In the genomic region with DNA sequence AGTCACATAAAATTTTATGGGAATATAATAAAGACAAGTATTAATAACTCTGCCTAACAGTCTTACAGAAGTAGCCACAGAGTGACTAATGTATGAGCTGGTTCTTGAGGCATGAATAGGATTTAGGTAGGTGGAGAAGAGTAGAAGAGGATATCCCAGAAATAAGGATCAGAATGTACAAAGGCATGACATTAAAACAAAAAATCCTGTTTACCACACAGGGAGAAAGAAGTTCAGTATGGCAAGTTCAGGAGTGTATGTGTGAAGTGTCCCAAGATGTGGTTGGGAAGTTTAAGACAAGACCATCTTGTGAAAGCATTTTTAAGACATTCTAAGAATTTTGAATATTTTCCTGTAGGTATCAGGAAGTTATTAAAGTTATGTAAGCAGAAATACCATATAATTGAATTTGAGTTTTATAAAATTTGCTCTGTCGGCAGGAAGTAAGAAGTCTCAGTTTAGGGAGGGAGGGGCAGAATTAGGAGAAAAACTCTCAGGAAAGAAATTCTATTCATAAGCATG, we compare ENCODE assay signal across 11 cellular contexts.
DNase-seq lines count a peak whose midpoint lies in the region; ATAC-seq and TF ChIP-seq lines count a peak whose summit lies in the region.
"Had no signal": no experiment of that assay in that cellular context is flagged by ENCODE, and none has a peak within 500 bp of the region (broad histone marks: within the 10 kb centered on the region; RNA-seq: fewer than 3 reads in every experiment).

No MANE protein-coding gene starts in this region.

- peaks cover 2% of the 10 kb centered on the region for H3K36me3 Mint-ChIP-seq in chondrocyte (ENCODE audit: low read depth)
- H3K36me3 Mint-ChIP-seq: natural killer cell had no signal

- no peak for ATAC-seq in HG03442 (IDR thresholded peaks at IDR 0.05; ENCODE audit: unreplicated experiment)
- ATAC-seq in HG03039 (IDR thresholded peaks at IDR 0.05; ENCODE audit: unreplicated experiment) = no peak
- ATAC-seq: activated naive CD8-positive, alpha-beta T cell treated with anti-CD3 and anti-CD28 coated beads, Interleukin-2, amount 50 U/mL, for 24 hours; natural killer cell had no signal

- H3K4me1 Mint-ChIP-seq in chondrocyte (ENCODE audit: low read depth) = peaks cover 52% of the 10 kb centered on the region
- H3K4me1 Mint-ChIP-seq: activated naive CD8-positive, alpha-beta T cell treated with anti-CD3 and anti-CD28 coated beads, Interleukin-2, amount 50 U/mL, for 24 hours; natural killer cell had no signal

- H3K27ac ChIP-seq in caudate nucleus (ENCODE audit: low read depth, low read length) = no peak overlapping the region
- H3K27ac ChIP-seq: BLaER1 had no signal

- no peaks in the 10 kb centered on the region for H3K27me3 Mint-ChIP-seq in chondrocyte (ENCODE audit: low read depth)

- DNase-seq in AG08396 (ENCODE audit: low spot score) (peak; percentile 14), NCI-H226 (peak; percentile 80), chondrocyte (ENCODE audit: low spot score) (no peak), kidney tubule cell (ENCODE audit: low spot score) (peak; percentile 72), hypothalamus (lab: John Stamatoyannopoulos, UW) (no peak), caudate nucleus (lab: John Stamatoyannopoulos, UW) (no peak)
- DNase-seq: activated naive CD8-positive, alpha-beta T cell treated with anti-CD3 and anti-CD28 coated beads, Interleukin-2, amount 50 U/mL, for 24 hours; natural killer cell had no signal

- H3K27ac Mint-ChIP-seq in chondrocyte (ENCODE audit: unreplicated experiment) = peak overlapping the region; percentile 82
- H3K27ac Mint-ChIP-seq: activated naive CD8-positive, alpha-beta T cell treated with anti-CD3 and anti-CD28 coated beads, Interleukin-2, amount 50 U/mL, for 24 hours; natural killer cell had no signal

- H3K9me3 Mint-ChIP-seq in chondrocyte (ENCODE audit: low read depth) = no peaks in the 10 kb centered on the region
- H3K9me3 Mint-ChIP-seq: activated naive CD8-positive, alpha-beta T cell treated with anti-CD3 and anti-CD28 coated beads, Interleukin-2, amount 50 U/mL, for 24 hours; natural killer cell had no signal

- no peak for TF ChIP-seq CTCF in chondrocyte (IDR thresholded peaks at IDR 0.05)

- H3K4me3 Mint-ChIP-seq in chondrocyte (ENCODE audit: unreplicated experiment) = no peak overlapping the region
- H3K4me3 Mint-ChIP-seq: activated naive CD8-positive, alpha-beta T cell treated with anti-CD3 and anti-CD28 coated beads, Interleukin-2, amount 50 U/mL, for 24 hours; natural killer cell had no signal

Comparison
In these comparisons a context has a peak if more than half of its experiments do, and no peak if none do; other contexts are left out.
1. DNase-seq: peak in AG08396 (single experiment), NCI-H226 (single experiment) and kidney tubule cell (single experiment); none in chondrocyte (single experiment), hypothalamus (0 of 51) and caudate nucleus (0 of 61).